In genomic region chr12:78929075-78929418, GRCh38 we compare ENCODE assay signal across 17 cellular contexts.
"Had no signal": no experiment of that assay in that cellular context is flagged by ENCODE, and none has a peak within 500 bp of the region (broad histone marks: within the 10 kb centered on the region; RNA-seq: fewer than 3 reads in every experiment).

No MANE protein-coding gene starts in this region.

- H3K4me1 ChIP-seq: colonic mucosa, gastroesophageal sphincter, heart left ventricle, left lung, tibial artery, uterus had no signal

- H3K36me3 ChIP-seq: colonic mucosa, gastroesophageal sphincter, heart left ventricle, left lung, tibial artery, uterus had no signal

- H3K9me3 ChIP-seq: colonic mucosa, gastroesophageal sphincter, left lung, tibial artery, uterus had no signal

- H3K27ac ChIP-seq: colonic mucosa, gastroesophageal sphincter, heart left ventricle, left lung, tibial artery, uterus, WERI-Rb-1 had no signal

- DNase-seq: activated CD4-positive, alpha-beta T cell treated with anti-CD3 and anti-CD28 coated beads for 1 hour; activated CD4-positive, alpha-beta T cell treated with anti-CD3 and anti-CD28 coated beads, Interleukin-2, amount 50 U/mL, for 4 hours; activated gamma-delta T cell treated with Interleukin-2 at 50 U/mL for 16 hours; amniotic stem cell; central memory CD4-positive, alpha-beta T cell; colonic mucosa; endodermal cell; erythroblast; heart left ventricle; left lung; retina; stimulated activated naive CD4-positive, alpha-beta T cell treated with Interleukin-2 at 50 U/mL for 16 hours; substantia nigra; tibial artery; uterus; WERI-Rb-1 had no signal

- H3K4me3 ChIP-seq: colonic mucosa, gastroesophageal sphincter, heart left ventricle, left lung, tibial artery, uterus had no signal

- H3K27me3 ChIP-seq: colonic mucosa, gastroesophageal sphincter, heart left ventricle, left lung, tibial artery, uterus had no signal

- ATAC-seq: gastroesophageal sphincter, heart left ventricle, left lung had no signal
